36 cellular contexts compared by ENCODE assay signal in genomic region chr14:36083317-36083716, GRCh38.
"Had no signal": no experiment of that assay in that cellular context is flagged by ENCODE, and none has a peak within 500 bp of the region (broad histone marks: within the 10 kb centered on the region; RNA-seq: fewer than 3 reads in every experiment).

No MANE protein-coding gene starts in this region.

- H3K9me3 ChIP-seq: MG63 had no signal

- H3K36me3 ChIP-seq: MG63 had no signal

- H3K4me3 ChIP-seq: MG63 had no signal

- DNase-seq: Karpas-422, Kasumi-1, MG63, MM.1S, MV-4-11, NCI-H1048, NCI-H1092, NCI-H1092 treated with DMSO at 0.1 percent for 48 hours, NCI-H1105, NCI-H1105 treated with DMSO at 0.1 percent for 48 hours, NCI-H1417, NCI-H1417 treated with DMSO at 0.1 percent for 48 hours, NCI-H1436, NCI-H1436 treated with DMSO at 0.1 percent for 48 hours, NCI-H146, NCI-H1694, NCI-H1694 treated with DMSO at 0.1 percent for 48 hours, NCI-H187, NCI-H187 treated with DMSO at 0.1 percent for 48 hours, NCI-H1930, NCI-H2029, NCI-H2029 treated with DMSO at 0.1 percent for 48 hours, NCI-H2081, NCI-H2081 treated with DMSO at 0.1 percent for 48 hours, NCI-H2107, NCI-H2171, NCI-H2171 treated with DMSO at 0.1 percent for 48 hours, NCI-H2227 treated with DMSO at 0.1 percent for 48 hours, NCI-H226, NCI-H345, NCI-H446, NCI-H446 treated with DMSO at 0.1 percent for 48 hours, NCI-H510A, NCI-H510A treated with DMSO at 0.1 percent for 48 hours, NCI-H524, NCI-H524 treated with DMSO at 0.1 percent for 48 hours had no signal

- H3K27me3 ChIP-seq: MG63 had no signal
